21 cellular contexts compared by ENCODE assay signal in the genomic region with DNA sequence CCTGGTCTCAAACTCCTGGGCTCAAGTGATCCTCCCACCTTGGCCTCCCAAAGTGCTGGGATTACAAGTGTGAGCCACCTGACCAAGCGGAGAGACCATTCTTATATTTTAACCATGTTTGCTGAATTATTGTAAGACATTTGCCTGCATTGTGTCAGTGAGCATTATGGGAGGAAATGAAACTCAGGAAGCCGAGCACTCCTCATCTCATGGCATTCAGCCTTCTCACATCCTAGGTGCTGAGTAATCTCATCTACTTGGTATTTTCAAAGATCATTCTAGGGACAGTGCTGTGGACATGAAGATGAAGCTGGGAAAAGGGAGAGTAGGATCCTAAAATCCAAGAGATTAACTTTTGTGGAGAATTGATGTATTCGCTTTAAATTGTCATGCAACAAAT.
DNase-seq lines count a peak whose midpoint lies in the region; ATAC-seq, FAIRE-seq and TF ChIP-seq lines count a peak whose summit lies in the region.
"Had no signal": no experiment of that assay in that cellular context is flagged by ENCODE, and none has a peak within 500 bp of the region (broad histone marks: within the 10 kb centered on the region; RNA-seq: fewer than 3 reads in every experiment).

No MANE protein-coding gene starts in this region.

- H3K27ac ChIP-seq in K562 (ENCODE audit: extremely low read depth, low read depth, low read length) (no peak overlapping the region), skeletal muscle tissue (ENCODE audit: low read depth, low read length) (peak overlapping the region; percentile 12), right atrium auricular region (no peak overlapping the region)
- H3K27ac ChIP-seq: PC-9 had no signal

- H3K9ac ChIP-seq in K562 (ENCODE audit: insufficient read depth in 1 of 2, low read depth in 2 of 2, low read length in 2 of 2), result no peak overlapping the region
- no peak overlapping the region for H3K9ac ChIP-seq in skeletal muscle tissue (ENCODE audit: low read depth in 1 of 3, low read length in 3 of 3)
- H3K9ac ChIP-seq: SK-N-SH had no signal

- FAIRE-seq in K562 (lab: Jason Lieb, UNC), result no peak
- FAIRE-seq: D721Med, GM12892, H1 had no signal

- H3K79me2 ChIP-seq in K562 (ENCODE audit: control insufficient read depth, insufficient read depth, low read length), result no peaks in the 10 kb centered on the region

- in situ Hi-C loops in K562 (cut with MboI), result no loop called here

- H3K9me1 ChIP-seq in K562 (ENCODE audit: control insufficient read depth, insufficient read depth, low read length), result no peaks in the 10 kb centered on the region

- TF ChIP-seq POLR2A in NB4 (IDR thresholded peaks at IDR 0.05; ENCODE audit: extremely low read depth, insufficient read length), result no peak
- no peak for TF ChIP-seq POLR2A in K562 (conservative IDR thresholded peaks at IDR 0.05)

- POLR2A ChIA-PET in K562 (lab: Yijun Ruan, JAX), result no interaction called here

- no peak overlapping the region for H3K4me2 ChIP-seq in K562 (ENCODE audit: insufficient read depth, low read length)
- H3K4me2 ChIP-seq: PC-9, SK-N-SH had no signal

- intact Hi-C loops in K562 (cut with micrococcal nuclease), result no loop called here

- H3K4me1 ChIP-seq in K562 (replicated peaks in 1 of 2; ENCODE audit: control insufficient read depth in 2 of 2, insufficient read depth in 2 of 2, low read length in 2 of 2) (peaks cover 12 to 18% of the 10 kb centered on the region in 2 experiments), skeletal muscle tissue (ENCODE audit: control insufficient read depth in 3 of 3, insufficient read depth in 3 of 3, low read length in 3 of 3) (no peaks in the 10 kb centered on the region), right atrium auricular region (no peaks in the 10 kb centered on the region)
- H3K4me1 ChIP-seq: BE2C had no signal

- H3K9me3 ChIP-seq in K562 (replicated peaks; ENCODE audit: control insufficient read depth, insufficient read depth, low read depth, low read length) (no peaks in the 10 kb centered on the region), skeletal muscle tissue (ENCODE audit: control insufficient read depth in 3 of 3, low read length in 3 of 3) (no peaks in the 10 kb centered on the region), right atrium auricular region (no peaks in the 10 kb centered on the region)
- H3K9me3 ChIP-seq: BE2C, SK-N-SH had no signal

- H3K4me3 ChIP-seq in GM12865 (ENCODE audit: low read depth, low read length), result no peak overlapping the region
- no peak overlapping the region for H3K4me3 ChIP-seq in NB4 (ENCODE audit: low read depth, low read length)
- H3K4me3 ChIP-seq in K562, result no peak overlapping the region
- H3K4me3 ChIP-seq in skeletal muscle tissue (ENCODE audit: low read length in 3 of 3), result no peak overlapping the region
- H3K4me3 ChIP-seq in right atrium auricular region, result no peak overlapping the region
- H3K4me3 ChIP-seq: PC-9 had no signal

- TF ChIP-seq CTCF in GM12865 (IDR thresholded peaks at IDR 0.05; ENCODE audit: insufficient read depth, low read depth, low read length, missing control alignments) (no peak), NB4 (IDR thresholded peaks at IDR 0.05; ENCODE audit: low read depth, low read length) (no peak), K562 (IDR thresholded peaks at IDR 0.05 in 2 of 3, conservative IDR thresholded peaks at IDR 0.05 in 1 of 3; ENCODE audit: insufficient read depth in 2 of 3, low read depth in 1 of 3, low read length in 3 of 3) (no peak), right atrium auricular region (IDR thresholded peaks at IDR 0.05) (no peak)

- DNase-seq in GM12865 (ENCODE audit: low read depth), result peak; percentile 21
- DNase-seq in NB4 (ENCODE audit: low read depth), result peak; percentile 6
- DNase-seq in K562 (ENCODE audit: extremely low read depth in 1 of 4, low spot score in 3 of 4), result no peak
- DNase-seq in NCI-H446 treated with DMSO at 0.1 percent for 48 hours (lab: John Stamatoyannopoulos, UW), result no peak
- DNase-seq in right atrium auricular region (ENCODE audit: low spot score), result no peak
- DNase-seq: ACHN; BE2C; CD8-positive, alpha-beta memory T cell; DMS79 treated with DMSO at 0.1 percent for 48 hours; NCI-H1417; NCI-H187 treated with DMSO at 0.1 percent for 48 hours; NCI-H345; NCI-H69; PC-9; SK-N-SH; T-cell had no signal

- no peaks in the 10 kb centered on the region for H4K20me1 ChIP-seq in K562 (replicated peaks; ENCODE audit: control insufficient read depth, insufficient read depth, low read length)

- TF ChIP-seq RAD21 in K562 (CRISPR knock-in tag; conservative IDR thresholded peaks at IDR 0.05 in 1 of 2, IDR thresholded peaks at IDR 0.05 in 1 of 2), result no peak

- BruUV-seq in K562 (replicated peaks; lab: Mats Ljungman, UMichigan), result TSS peak; percentile 30

- no peak for TF ChIP-seq EP300 in K562 (IDR thresholded peaks at IDR 0.05; ENCODE audit: low read length)

- H3K36me3 ChIP-seq in K562 (ENCODE audit: control insufficient read depth, insufficient read depth, low read length) (no peaks in the 10 kb centered on the region), skeletal muscle tissue (ENCODE audit: control insufficient read depth in 3 of 3, insufficient read depth in 3 of 3, low read length in 3 of 3) (no peaks in the 10 kb centered on the region), right atrium auricular region (no peaks in the 10 kb centered on the region)
- H3K36me3 ChIP-seq: BE2C had no signal

- 91% methylated on average over 3 of the region's 3 CpGs for WGBS in K562 (ENCODE audit: insufficient coverage, low coverage, missing lambda C conversion rate)

- no peak for ATAC-seq in K562
- ATAC-seq in GM21423 (IDR thresholded peaks at IDR 0.05; ENCODE audit: unreplicated experiment), result no peak
- ATAC-seq: T-cell had no signal

- H3K27me3 ChIP-seq in K562 (ENCODE audit: control insufficient read depth in 2 of 2, insufficient read depth in 2 of 2, low read length in 2 of 2) (no peaks in the 10 kb centered on the region), skeletal muscle tissue (ENCODE audit: control insufficient read depth in 3 of 3, insufficient read depth in 3 of 3, low read length in 3 of 3) (no peaks in the 10 kb centered on the region), right atrium auricular region (no peaks in the 10 kb centered on the region)
- H3K27me3 ChIP-seq: BE2C had no signal

- H2AFZ ChIP-seq in K562 (ENCODE audit: low read depth, low read length), result no peak overlapping the region
- H2AFZ ChIP-seq: PC-9 had no signal

- CTCF ChIA-PET in K562 (lab: Yijun Ruan, JAX; ENCODE audit: low intra/inter-chr PET ratio), result no interaction called here

TF ChIP-seq in K562, 482 proteins besides CTCF, POLR2A, EP300 and RAD21:
- TF ChIP-seq ZNF445 (CRISPR knock-in tag; IDR thresholded peaks at IDR 0.05; ENCODE audit: low read depth) (no peak), OTX1 (CRISPR knock-in tag; IDR thresholded peaks at IDR 0.05) (no peak), NFE2L1 (tag; IDR thresholded peaks at IDR 0.05; ENCODE audit: borderline replicate concordance, low read depth) (no peak), SUPT5H (IDR thresholded peaks at IDR 0.05) (no peak), DPF2 (IDR thresholded peaks at IDR 0.05) (no peak), GATA2 (CRISPR knock-in tag; IDR thresholded peaks at IDR 0.05) (no peak), POLR2G (IDR thresholded peaks at IDR 0.05; ENCODE audit: low read depth, low read length) (no peak)
- TF ChIP-seq, protein P1, sequence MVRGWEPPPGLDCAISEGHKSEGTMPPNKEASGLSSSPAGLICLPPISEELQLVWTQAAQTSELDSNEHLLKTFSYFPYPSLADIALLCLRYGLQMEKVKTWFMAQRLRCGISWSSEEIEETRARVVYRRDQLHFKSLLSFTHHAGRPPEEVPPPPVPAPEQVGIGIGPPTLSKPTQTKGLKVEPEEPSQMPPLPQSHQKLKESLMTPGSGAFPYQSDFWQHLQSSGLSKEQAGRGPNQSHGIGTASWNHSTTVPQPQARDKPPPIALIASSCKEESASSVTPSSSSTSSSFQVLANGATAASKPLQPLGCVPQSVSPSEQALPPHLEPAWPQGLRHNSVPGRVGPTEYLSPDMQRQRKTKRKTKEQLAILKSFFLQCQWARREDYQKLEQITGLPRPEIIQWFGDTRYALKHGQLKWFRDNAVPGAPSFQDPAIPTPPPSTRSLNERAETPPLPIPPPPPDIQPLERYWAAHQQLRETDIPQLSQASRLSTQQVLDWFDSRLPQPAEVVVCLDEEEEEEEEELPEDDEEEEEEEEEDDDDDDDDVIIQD (CRISPR knock-in tag; IDR thresholded peaks at IDR 0.05), result no peak
TF ChIP-seq in K562: peak in this region for 0.

Comparison
In these comparisons a context has a peak if more than half of its experiments do, and no peak if none do; other contexts are left out.
1. DNase-seq: peak in GM12865 (single experiment) and NB4 (single experiment); none in K562 (0 of 4), NCI-H446 treated with DMSO at 0.1 percent for 48 hours (single experiment) and right atrium auricular region (single experiment).